35 cellular contexts compared by ENCODE assay signal in the genomic region with DNA sequence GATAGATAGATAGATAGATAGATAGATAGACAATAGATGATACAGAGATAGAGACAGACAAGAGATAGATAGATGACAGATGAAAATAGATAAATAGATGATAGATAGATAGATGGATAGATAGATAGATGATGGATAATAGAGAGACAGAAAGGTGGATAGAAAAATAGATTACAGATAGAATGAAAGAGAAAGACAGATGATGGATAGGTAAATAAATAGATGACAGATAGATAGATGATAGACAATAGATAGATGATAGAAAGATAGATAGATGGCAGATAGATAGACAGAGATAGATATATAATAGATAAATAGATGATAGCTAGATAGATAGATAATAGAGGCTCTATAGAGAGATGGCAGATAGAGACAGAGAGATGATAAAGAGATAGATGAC.
"Had no signal": no experiment of that assay in that cellular context is flagged by ENCODE, and none has a peak within 500 bp of the region (broad histone marks: within the 10 kb centered on the region; RNA-seq: fewer than 3 reads in every experiment).

No MANE protein-coding gene starts in this region.

- H3K9me3 ChIP-seq: MG63 had no signal

- H3K36me3 ChIP-seq: MG63 had no signal

- H3K27me3 ChIP-seq: MG63 had no signal

- DNase-seq: Kasumi-1, MG63, MM.1S, MV-4-11, NCI-H1048, NCI-H1092, NCI-H1092 treated with DMSO at 0.1 percent for 48 hours, NCI-H1105, NCI-H1105 treated with DMSO at 0.1 percent for 48 hours, NCI-H1417, NCI-H1417 treated with DMSO at 0.1 percent for 48 hours, NCI-H1436, NCI-H1436 treated with DMSO at 0.1 percent for 48 hours, NCI-H146, NCI-H1694, NCI-H1694 treated with DMSO at 0.1 percent for 48 hours, NCI-H187, NCI-H187 treated with DMSO at 0.1 percent for 48 hours, NCI-H1930, NCI-H2029, NCI-H2029 treated with DMSO at 0.1 percent for 48 hours, NCI-H2081, NCI-H2081 treated with DMSO at 0.1 percent for 48 hours, NCI-H2107, NCI-H2171, NCI-H2171 treated with DMSO at 0.1 percent for 48 hours, NCI-H2227 treated with DMSO at 0.1 percent for 48 hours, NCI-H226, NCI-H345, NCI-H446, NCI-H446 treated with DMSO at 0.1 percent for 48 hours, NCI-H510A, NCI-H510A treated with DMSO at 0.1 percent for 48 hours, NCI-H524, NCI-H524 treated with DMSO at 0.1 percent for 48 hours had no signal

- H3K4me3 ChIP-seq: MG63 had no signal
